ENCODE assay signal across 1 cellular context in the genomic region with DNA sequence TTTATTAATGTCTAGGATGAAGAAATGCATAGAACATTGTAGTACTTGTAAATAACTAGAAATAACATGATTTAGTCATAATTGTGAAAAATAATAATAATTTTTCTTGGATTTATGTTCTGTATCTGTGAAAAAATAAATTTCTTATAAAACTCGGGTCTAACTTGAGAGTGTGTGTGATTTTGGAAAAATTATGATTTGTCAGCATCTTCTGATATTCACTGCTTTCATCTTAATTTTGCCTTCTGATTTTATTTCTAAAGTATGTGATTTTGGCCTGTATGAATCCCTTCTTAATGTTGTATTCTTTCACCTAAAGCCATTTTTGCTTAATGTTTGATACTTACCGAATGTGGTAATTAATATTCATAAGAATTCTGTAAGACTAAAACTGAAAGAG.
TF ChIP-seq lines count a peak whose summit lies in the region.

No MANE protein-coding gene starts in this region.

TF ChIP-seq in A549, 52 proteins besides CTCF, POLR2A, EP300 and RAD21 (continued from another document):
- TF ChIP-seq, protein P1, sequence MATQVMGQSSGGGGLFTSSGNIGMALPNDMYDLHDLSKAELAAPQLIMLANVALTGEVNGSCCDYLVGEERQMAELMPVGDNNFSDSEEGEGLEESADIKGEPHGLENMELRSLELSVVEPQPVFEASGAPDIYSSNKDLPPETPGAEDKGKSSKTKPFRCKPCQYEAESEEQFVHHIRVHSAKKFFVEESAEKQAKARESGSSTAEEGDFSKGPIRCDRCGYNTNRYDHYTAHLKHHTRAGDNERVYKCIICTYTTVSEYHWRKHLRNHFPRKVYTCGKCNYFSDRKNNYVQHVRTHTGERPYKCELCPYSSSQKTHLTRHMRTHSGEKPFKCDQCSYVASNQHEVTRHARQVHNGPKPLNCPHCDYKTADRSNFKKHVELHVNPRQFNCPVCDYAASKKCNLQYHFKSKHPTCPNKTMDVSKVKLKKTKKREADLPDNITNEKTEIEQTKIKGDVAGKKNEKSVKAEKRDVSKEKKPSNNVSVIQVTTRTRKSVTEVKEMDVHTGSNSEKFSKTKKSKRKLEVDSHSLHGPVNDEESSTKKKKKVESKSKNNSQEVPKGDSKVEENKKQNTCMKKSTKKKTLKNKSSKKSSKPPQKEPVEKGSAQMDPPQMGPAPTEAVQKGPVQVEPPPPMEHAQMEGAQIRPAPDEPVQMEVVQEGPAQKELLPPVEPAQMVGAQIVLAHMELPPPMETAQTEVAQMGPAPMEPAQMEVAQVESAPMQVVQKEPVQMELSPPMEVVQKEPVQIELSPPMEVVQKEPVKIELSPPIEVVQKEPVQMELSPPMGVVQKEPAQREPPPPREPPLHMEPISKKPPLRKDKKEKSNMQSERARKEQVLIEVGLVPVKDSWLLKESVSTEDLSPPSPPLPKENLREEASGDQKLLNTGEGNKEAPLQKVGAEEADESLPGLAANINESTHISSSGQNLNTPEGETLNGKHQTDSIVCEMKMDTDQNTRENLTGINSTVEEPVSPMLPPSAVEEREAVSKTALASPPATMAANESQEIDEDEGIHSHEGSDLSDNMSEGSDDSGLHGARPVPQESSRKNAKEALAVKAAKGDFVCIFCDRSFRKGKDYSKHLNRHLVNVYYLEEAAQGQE (IDR thresholded peaks at IDR 0.05): no peak
- TF ChIP-seq MAFK (IDR thresholded peaks at IDR 0.05; ENCODE audit: partially characterized antibody): peak; percentile 45
